ENCODE assay signal across 5 cellular contexts in genomic region chr14:81938341-81938740, GRCh38.
"Had no signal": no experiment of that assay in that cellular context is flagged by ENCODE, and none has a peak within 500 bp of the region (broad histone marks: within the 10 kb centered on the region; RNA-seq: fewer than 3 reads in every experiment).

No MANE protein-coding gene starts in this region.

- DNase-seq: IMR-90, KBM-7 had no signal

- H3K4me3 ChIP-seq: K562 had no signal

- ATAC-seq: HepG2, K562 had no signal

- H3K27ac ChIP-seq: HL-60 had no signal
